In the genomic region with DNA sequence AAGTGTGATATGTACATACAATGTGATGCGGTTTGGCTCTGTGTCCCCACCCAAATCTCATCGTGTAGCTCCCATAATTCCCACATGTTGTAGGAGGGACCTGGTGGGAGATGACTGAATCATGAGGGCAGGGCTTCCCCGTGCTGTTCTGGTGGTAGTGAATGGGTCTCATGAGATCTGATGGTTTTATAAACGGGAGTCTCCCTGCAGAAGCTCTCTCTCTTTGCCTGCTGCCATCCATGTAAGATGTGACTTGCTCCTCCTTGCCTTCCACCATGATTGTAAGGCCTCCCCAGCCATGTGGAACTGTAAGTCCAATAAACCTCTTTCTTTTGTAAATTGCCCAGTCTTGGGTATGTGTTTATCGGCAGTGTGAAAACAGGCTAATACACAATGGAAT, we compare ENCODE assay signal across 6 cellular contexts. TPM values are rescaled to one million over a fixed set of nuclear protein-coding genes. Genes with fewer than 3 reads are reported as not detected.
"Had no signal": no experiment of that assay in that cellular context is flagged by ENCODE, and none has a peak within 500 bp of the region (broad histone marks: within the 10 kb centered on the region; RNA-seq: fewer than 3 reads in every experiment).

No MANE protein-coding gene starts in this region.

RNA-seq across cellular contexts. Expression of gene CD300LB, which starts 12.7 kb away (rescaled TPM):
- total RNA-seq: GM23338, H1, H9, HFFc6, HT1080, IMR-90 had no signal
- polyA plus RNA-seq: GM23338, H1, IMR-90 had no signal

RNA-seq across cellular contexts. Expression of gene CD300C, which starts 27.3 kb away (rescaled TPM):
- total RNA-seq: GM23338, H1, H9, HFFc6, IMR-90 had no signal
- polyA plus RNA-seq: GM23338, H1, IMR-90 had no signal

RNA-seq across cellular contexts. Expression of gene CD300H, which starts 48.7 kb away (rescaled TPM):
- total RNA-seq: GM23338, H1, H9, HFFc6, HT1080, IMR-90 had no signal
- polyA plus RNA-seq: GM23338, H1, IMR-90 had no signal

RNA-seq across cellular contexts. Expression of gene CD300A, which starts 52.1 kb away (rescaled TPM):
- total RNA-seq: H9, HFFc6, HT1080, IMR-90 had no signal
- polyA plus RNA-seq: IMR-90 had no signal
